ENCODE assay signal across 25 cellular contexts in the genomic region with DNA sequence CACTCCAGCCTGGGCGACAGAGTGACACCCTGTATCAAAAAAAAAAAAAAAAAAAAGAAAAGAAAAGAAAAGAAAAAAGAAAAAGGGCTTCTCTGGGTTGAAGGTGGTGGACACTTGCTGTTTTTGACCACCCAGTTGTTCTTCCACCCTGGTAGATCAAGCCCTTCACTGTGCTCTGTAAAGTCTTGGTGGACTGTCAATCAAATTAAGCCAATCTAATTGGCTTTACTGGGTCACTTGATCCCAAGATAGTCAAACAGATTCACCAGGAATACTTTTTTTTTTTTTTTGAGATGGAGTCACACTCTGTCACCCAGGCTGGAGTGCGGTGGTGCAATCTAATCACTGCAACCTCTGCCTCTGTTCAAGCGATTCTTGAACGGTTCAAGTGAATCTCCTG.
DNase-seq lines count a peak whose midpoint lies in the region; ATAC-seq, FAIRE-seq and TF ChIP-seq lines count a peak whose summit lies in the region.
"Had no signal": no experiment of that assay in that cellular context is flagged by ENCODE, and none has a peak within 500 bp of the region (broad histone marks: within the 10 kb centered on the region; RNA-seq: fewer than 3 reads in every experiment).

No MANE protein-coding gene starts in this region.

- H3K4me1 ChIP-seq in Karpas-422 (ENCODE audit: low read length), result no peaks in the 10 kb centered on the region
- H3K4me1 ChIP-seq in GM12878 (ENCODE audit: control insufficient read depth, insufficient read depth, low read length), result no peaks in the 10 kb centered on the region
- H3K4me1 ChIP-seq: BE2C, BLaER1 had no signal

- no peak for FAIRE-seq in GM12878 (lab: Jason Lieb, UNC)
- FAIRE-seq: A204.1, D721Med, GM12891, GM19239 had no signal

- no peak overlapping the region for H3K4me2 ChIP-seq in Karpas-422 (ENCODE audit: low read depth, low read length, poor library complexity, severe bottlenecking)
- no peak overlapping the region for H3K4me2 ChIP-seq in GM12878 (ENCODE audit: control insufficient read depth, insufficient read depth)
- H3K4me2 ChIP-seq: BLaER1 had no signal

- 100% methylated on average over 3 of the region's 4 CpGs for WGBS in GM12878 (ENCODE audit: insufficient coverage, insufficient replicate concordance, low lambda C conversion rate, missing lambda C conversion rate)

- no peak for ATAC-seq in GM12878
- no peak for ATAC-seq in HG03469 (IDR thresholded peaks at IDR 0.05; ENCODE audit: unreplicated experiment)
- ATAC-seq: CD8-positive, alpha-beta T cell had no signal

- no peak for DNase-seq in HEK293T (ENCODE audit: extremely low spot score)
- peak; percentile 16 for DNase-seq in Karpas-422
- DNase-seq in NCI-H82 treated with DMSO at 0.1 percent for 48 hours (lab: John Stamatoyannopoulos, UW; ENCODE audit: unreplicated experiment), result peak; percentile 81
- DNase-seq in GM12878 (ENCODE audit: low read depth, low spot score), result no peak
- no peak for DNase-seq in midbrain (lab: John Stamatoyannopoulos, UW)
- no peak for DNase-seq in activated T-helper 1 cell treated with anti-CD3 and anti-CD28 coated beads, Interleukin-12 subunit alpha, Interleukin-12 subunit beta, Interleukin-2, Interleukin-4 antibody, amounts not matched to agents 30 ng/mL and 10 ng/mL and 1 ng/mL, durations not matched to agents 14 hours and 24 hours and 36 hours (ENCODE audit: low spot score)
- no peak for DNase-seq in DMS79 treated with DMSO at 0.1 percent for 48 hours (lab: John Stamatoyannopoulos, UW)
- DNase-seq: 8988T; ACHN; BE2C; C1 segment of cervical spinal cord; Caco-2; Calu3; CD4-positive, alpha-beta T cell; CD8-positive, alpha-beta T cell; DND-41; EL; GDM1 had no signal

- H3K9me2 ChIP-seq in Karpas-422 (replicated peaks; ENCODE audit: insufficient read depth, low read length), result no peaks in the 10 kb centered on the region

- SMC1A ChIA-PET in GM12878 (lab: Charles Lee; ENCODE audit: uncharacterized antibody, unreplicated experiment), result no interaction called here

- TF ChIP-seq RAD21 in GM12878 (IDR thresholded peaks at IDR 0.05; ENCODE audit: insufficient read depth, low read depth, low read length), result no peak

- no peak overlapping the region for H2AFZ ChIP-seq in Karpas-422 (ENCODE audit: low read length)
- no peak overlapping the region for H2AFZ ChIP-seq in GM12878 (ENCODE audit: control insufficient read depth, low read depth, low read length)

- POLR2A ChIA-PET in HEK293T (lab: Yijun Ruan, JAX) (no interaction called here), GM12878 (lab: Charles Lee) (no interaction called here)

- H3K27ac ChIP-seq in Karpas-422 (ENCODE audit: low read length) (no peak overlapping the region), GM12878 (ENCODE audit: control insufficient read depth, insufficient read depth) (no peak overlapping the region)
- H3K27ac ChIP-seq: BLaER1 had no signal

- CTCF ChIA-PET in HEK293T (lab: Yijun Ruan, JAX) (no interaction called here), GM12878 (lab: Yijun Ruan, JAX) (interaction anchor here (0.7 kb wide), 1 partner anchor 366 kb away, joined by 3 read pairs; no protein-coding TSS in a partner anchor)

- intact Hi-C loops in GM12878 (cut with micrococcal nuclease; ENCODE audit: unreplicated experiment), result no loop called here
- intact Hi-C loops in activated T-helper 1 cell treated with anti-CD3 and anti-CD28 coated beads, Interleukin-12 subunit alpha, Interleukin-12 subunit beta, Interleukin-2, Interleukin-4 antibody, amounts not matched to agents 30 ng/mL and 10 ng/mL and 1 ng/mL, durations not matched to agents 14 hours and 24 hours and 36 hours (cut with micrococcal nuclease), result no loop called here

- H3K79me2 ChIP-seq in Karpas-422 (ENCODE audit: low read length) (no peaks in the 10 kb centered on the region), GM12878 (ENCODE audit: control insufficient read depth, insufficient read depth, low read length) (no peaks in the 10 kb centered on the region)

- H3K4me3 Mint-ChIP-seq in activated T-helper 1 cell treated with anti-CD3 and anti-CD28 coated beads, Interleukin-12 subunit alpha, Interleukin-12 subunit beta, Interleukin-2, Interleukin-4 antibody, amounts not matched to agents 30 ng/mL and 10 ng/mL and 1 ng/mL, durations not matched to agents 14 hours and 24 hours and 36 hours, result no peak overlapping the region
- H3K4me3 Mint-ChIP-seq: CD14-positive monocyte; CD4-positive, alpha-beta T cell; CD8-positive, alpha-beta T cell had no signal

- RAD21 ChIA-PET in GM12878 (lab: Charles Lee; ENCODE audit: unreplicated experiment), result no interaction called here

- H3K4me3 ChIP-seq in Karpas-422 (ENCODE audit: low read length) (no peak overlapping the region), GM12878 (no peak overlapping the region)
- H3K4me3 ChIP-seq: BLaER1 had no signal

- no peaks in the 10 kb centered on the region for H3K9me3 ChIP-seq in Karpas-422 (ENCODE audit: low read length)
- H3K9me3 ChIP-seq in GM12878 (replicated peaks; ENCODE audit: control insufficient read depth, insufficient read depth, low read length), result no peaks in the 10 kb centered on the region
- H3K9me3 ChIP-seq: BE2C, BLaER1, Caco-2 had no signal

- no peaks in the 10 kb centered on the region for H3K27me3 ChIP-seq in Karpas-422 (ENCODE audit: low read length)
- H3K27me3 ChIP-seq in GM12878 (replicated peaks in 1 of 2; ENCODE audit: control insufficient read depth in 2 of 2, insufficient read depth in 2 of 2, low read length in 1 of 2), result no peaks in the 10 kb centered on the region; a peak in 1 of 4 replicates
- H3K27me3 ChIP-seq: BE2C, BLaER1 had no signal

- H4K20me1 ChIP-seq in Karpas-422 (ENCODE audit: insufficient read depth, low read depth, low read length) (no peaks in the 10 kb centered on the region), GM12878 (ENCODE audit: control insufficient read depth, insufficient read depth) (no peaks in the 10 kb centered on the region)
- H4K20me1 ChIP-seq: BLaER1 had no signal

- H3K36me3 ChIP-seq in Karpas-422 (ENCODE audit: insufficient read depth, low read length), result no peaks in the 10 kb centered on the region
- H3K36me3 ChIP-seq in GM12878 (ENCODE audit: control insufficient read depth in 2 of 2, insufficient read depth in 2 of 2, low read length in 1 of 2), result no peaks in the 10 kb centered on the region
- H3K36me3 ChIP-seq: BE2C, BLaER1 had no signal

- in situ Hi-C loops in GM12878 (cut with MboI), result no loop called here

- TF ChIP-seq EP300 in GM12878 (IDR thresholded peaks at IDR 0.05; ENCODE audit: borderline replicate concordance in 1 of 2, control insufficient read depth in 1 of 2, low read depth in 2 of 2, low read length in 2 of 2), result no peak

- H3K4me1 Mint-ChIP-seq in activated T-helper 1 cell treated with anti-CD3 and anti-CD28 coated beads, Interleukin-12 subunit alpha, Interleukin-12 subunit beta, Interleukin-2, Interleukin-4 antibody, amounts not matched to agents 30 ng/mL and 10 ng/mL and 1 ng/mL, durations not matched to agents 14 hours and 24 hours and 36 hours (ENCODE audit: low read depth), result no peaks in the 10 kb centered on the region
- H3K4me1 Mint-ChIP-seq: CD14-positive monocyte had no signal

- peaks cover 4% of the 10 kb centered on the region for H3K27me3 Mint-ChIP-seq in activated T-helper 1 cell treated with anti-CD3 and anti-CD28 coated beads, Interleukin-12 subunit alpha, Interleukin-12 subunit beta, Interleukin-2, Interleukin-4 antibody, amounts not matched to agents 30 ng/mL and 10 ng/mL and 1 ng/mL, durations not matched to agents 14 hours and 24 hours and 36 hours (ENCODE audit: insufficient read depth)

- no peak overlapping the region for H3K27ac Mint-ChIP-seq in activated T-helper 1 cell treated with anti-CD3 and anti-CD28 coated beads, Interleukin-12 subunit alpha, Interleukin-12 subunit beta, Interleukin-2, Interleukin-4 antibody, amounts not matched to agents 30 ng/mL and 10 ng/mL and 1 ng/mL, durations not matched to agents 14 hours and 24 hours and 36 hours
- H3K27ac Mint-ChIP-seq: CD14-positive monocyte; CD4-positive, alpha-beta T cell; CD8-positive, alpha-beta T cell had no signal

- no peaks in the 10 kb centered on the region for H3K9me3 Mint-ChIP-seq in activated T-helper 1 cell treated with anti-CD3 and anti-CD28 coated beads, Interleukin-12 subunit alpha, Interleukin-12 subunit beta, Interleukin-2, Interleukin-4 antibody, amounts not matched to agents 30 ng/mL and 10 ng/mL and 1 ng/mL, durations not matched to agents 14 hours and 24 hours and 36 hours
- H3K9me3 Mint-ChIP-seq: CD14-positive monocyte; CD4-positive, alpha-beta T cell; CD8-positive, alpha-beta T cell had no signal

- no peak overlapping the region for H3K9ac ChIP-seq in Karpas-422 (ENCODE audit: low read length)
- no peak overlapping the region for H3K9ac ChIP-seq in GM12878 (ENCODE audit: control insufficient read depth, insufficient read depth, low read length)
- H3K9ac ChIP-seq: BLaER1 had no signal

- no peaks in the 10 kb centered on the region for H3K36me3 Mint-ChIP-seq in activated T-helper 1 cell treated with anti-CD3 and anti-CD28 coated beads, Interleukin-12 subunit alpha, Interleukin-12 subunit beta, Interleukin-2, Interleukin-4 antibody, amounts not matched to agents 30 ng/mL and 10 ng/mL and 1 ng/mL, durations not matched to agents 14 hours and 24 hours and 36 hours (ENCODE audit: low read depth)
- H3K36me3 Mint-ChIP-seq: CD14-positive monocyte; CD8-positive, alpha-beta T cell had no signal

- TF ChIP-seq CTCF in GM12878 (IDR thresholded peaks at IDR 0.05 in 2 of 3, conservative IDR thresholded peaks at IDR 0.05 in 1 of 3; ENCODE audit: control insufficient read depth in 2 of 3, extremely low read depth in 1 of 3, insufficient read depth in 1 of 3, low read depth in 3 of 3, low read length in 3 of 3), result no peak

- TF ChIP-seq POLR2A in GM12878 (IDR thresholded peaks at IDR 0.05; ENCODE audit: low read depth, low read length), result no peak

- BruUV-seq in GM12878 (replicated peaks; lab: Mats Ljungman, UMichigan), result no TSS peak

TF ChIP-seq in HEK293T, 16 proteins besides CTCF, POLR2A, EP300 and RAD21 (continues in another document):
- no peak for TF ChIP-seq CTBP1 (IDR thresholded peaks at IDR 0.05; ENCODE audit: borderline replicate concordance)
- TF ChIP-seq SP1 (IDR thresholded peaks at IDR 0.05), result no peak

TF ChIP-seq in GM12878, 131 proteins besides CTCF, POLR2A, EP300 and RAD21:
- TF ChIP-seq RFX5 (IDR thresholded peaks at IDR 0.05; ENCODE audit: low read depth, low read length) (no peak), NR2C1 (IDR thresholded peaks at IDR 0.05) (no peak)
- TF ChIP-seq, protein P1, sequence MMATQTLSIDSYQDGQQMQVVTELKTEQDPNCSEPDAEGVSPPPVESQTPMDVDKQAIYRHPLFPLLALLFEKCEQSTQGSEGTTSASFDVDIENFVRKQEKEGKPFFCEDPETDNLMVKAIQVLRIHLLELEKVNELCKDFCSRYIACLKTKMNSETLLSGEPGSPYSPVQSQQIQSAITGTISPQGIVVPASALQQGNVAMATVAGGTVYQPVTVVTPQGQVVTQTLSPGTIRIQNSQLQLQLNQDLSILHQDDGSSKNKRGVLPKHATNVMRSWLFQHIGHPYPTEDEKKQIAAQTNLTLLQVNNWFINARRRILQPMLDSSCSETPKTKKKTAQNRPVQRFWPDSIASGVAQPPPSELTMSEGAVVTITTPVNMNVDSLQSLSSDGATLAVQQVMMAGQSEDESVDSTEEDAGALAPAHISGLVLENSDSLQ (IDR thresholded peaks at IDR 0.05), result peak; percentile 35; the same call in 1 of the 2 replicates

Comparison
In these comparisons a context has a peak if more than half of its experiments do, and no peak if none do; other contexts are left out.
1. DNase-seq: peak in Karpas-422 (single experiment) and NCI-H82 treated with DMSO at 0.1 percent for 48 hours (single experiment); none in HEK293T (single experiment), GM12878 (single experiment), midbrain (single experiment), activated T-helper 1 cell treated with anti-CD3 and anti-CD28 coated beads, Interleukin-12 subunit alpha, Interleukin-12 subunit beta, Interleukin-2, Interleukin-4 antibody, amounts not matched to agents 30 ng/mL and 10 ng/mL and 1 ng/mL, durations not matched to agents 14 hours and 24 hours and 36 hours (single experiment) and DMS79 treated with DMSO at 0.1 percent for 48 hours (single experiment).